10 cellular contexts compared by ENCODE assay signal in genomic region chr16:2905988-2906387, GRCh38. TPM values are rescaled to one million over a fixed set of nuclear protein-coding genes. Genes with fewer than 3 reads are reported as not detected.
DNase-seq lines count a peak whose midpoint lies in the region; ATAC-seq and TF ChIP-seq lines count a peak whose summit lies in the region.
"Had no signal": no experiment of that assay in that cellular context is flagged by ENCODE, and none has a peak within 500 bp of the region (broad histone marks: within the 10 kb centered on the region; RNA-seq: fewer than 3 reads in every experiment).

No MANE protein-coding gene starts in this region.

- POLR2A ChIA-PET in HEK293 (lab: Yijun Ruan, JAX), result interaction anchor here (0.6 to 1.5 kb wide), 18 partner anchors 9 to 599 kb away, joined by 3 to 40 read pairs (median 4); partner anchors contain the start of genes ELOB, FLYWCH2 and SRRM2

- H3K9me3 ChIP-seq in HEK293 (ENCODE audit: control insufficient read depth, insufficient read depth, low read depth, low read length) (no peaks in the 10 kb centered on the region), adrenal gland (replicated peaks in 1 of 3) (no peaks in the 10 kb centered on the region)
- H3K9me3 ChIP-seq: mucosa of descending colon had no signal

- CTCF ChIA-PET in HEK293 (lab: Yijun Ruan, JAX), result interaction anchor here (0.8 to 1.7 kb wide), 9 partner anchors 8 to 189 kb away, joined by 3 to 11 read pairs (median 5); partner anchors contain the start of gene FLYWCH2

- peaks cover 11% of the 10 kb centered on the region for H3K4me1 Mint-ChIP-seq in mesothelial cell of epicardium

- H3K4me3 ChIP-seq in HEK293 (ENCODE audit: low read depth, low read length) (no peak overlapping the region), adrenal gland (no peak overlapping the region)

- intact Hi-C loops in adrenal gland (cut with DNase I), result no loop called here

- H3K27ac ChIP-seq in 22Rv1 (peak overlapping the region; percentile 84), HEK293 (ENCODE audit: extremely low read depth, low read depth, low read length) (no peak overlapping the region), adrenal gland (peak overlapping the region; percentile 11 to 73 (median 15)), foreskin keratinocyte (no peak overlapping the region)

- no peak for TF ChIP-seq POLR2A in adrenal gland (IDR thresholded peaks at IDR 0.05)

- no peaks in the 10 kb centered on the region for H3K9me3 Mint-ChIP-seq in mesothelial cell of epicardium

- H3K27me3 ChIP-seq in adrenal gland, result no peaks in the 10 kb centered on the region
- no peaks in the 10 kb centered on the region for H3K27me3 ChIP-seq in foreskin keratinocyte

- TF ChIP-seq CTCF in 22Rv1 (IDR thresholded peaks at IDR 0.05) (no peak), HEK293 (tag by site-specific recombination; IDR thresholded peaks at IDR 0.05) (no peak), adrenal gland (IDR thresholded peaks at IDR 0.05) (peak in 1 of 6 experiments; percentile 8), mesothelial cell of epicardium (IDR thresholded peaks at IDR 0.05; ENCODE audit: unreplicated experiment) (no peak), foreskin keratinocyte (conservative IDR thresholded peaks at IDR 0.05) (no peak)

- WGBS in adrenal gland, 4 donors, result 20 to 24% (median 21%) methylated on average over 12 of the region's 12 CpGs

- peaks cover 3% of the 10 kb centered on the region; the same call in 1 of the 2 replicates for H3K4me1 ChIP-seq in HEK293 (ENCODE audit: control insufficient read depth, insufficient read depth, low read length)
- H3K4me1 ChIP-seq in adrenal gland (replicated peaks in 1 of 2), result peaks cover 0 to 15% of the 10 kb centered on the region in 2 donors
- H3K4me1 ChIP-seq in foreskin keratinocyte, result no peaks in the 10 kb centered on the region

- peak overlapping the region; percentile 82 for H3K27ac Mint-ChIP-seq in mesothelial cell of epicardium

- DNase-seq in adrenal gland (no peak), mesothelial cell of epicardium (ENCODE audit: low spot score in 2 of 2, unreplicated experiment in 2 of 2) (no peak), AG20443 (ENCODE audit: low spot score) (no peak), foreskin keratinocyte (no peak)

- H3K36me3 Mint-ChIP-seq in mesothelial cell of epicardium, result peaks cover 1% of the 10 kb centered on the region

- ATAC-seq in foreskin keratinocyte (no peak), GM19351 (IDR thresholded peaks at IDR 0.05; ENCODE audit: unreplicated experiment) (no peak), HG03460 (IDR thresholded peaks at IDR 0.05; ENCODE audit: unreplicated experiment) (no peak)

- no peaks in the 10 kb centered on the region for H3K27me3 Mint-ChIP-seq in mesothelial cell of epicardium (ENCODE audit: low read depth)

- no peaks in the 10 kb centered on the region for H3K36me3 ChIP-seq in HEK293 (ENCODE audit: control insufficient read depth in 2 of 2, insufficient read depth in 1 of 2, low read length in 2 of 2)
- H3K36me3 ChIP-seq in adrenal gland (replicated peaks in 1 of 2), result no peaks in the 10 kb centered on the region

- H3K4me3 Mint-ChIP-seq in mesothelial cell of epicardium, result peak overlapping the region; percentile 51

TF ChIP-seq in HEK293, 187 proteins besides CTCF, POLR2A, EP300 and RAD21:
- TF ChIP-seq KLF1 (tag by site-specific recombination; IDR thresholded peaks at IDR 0.05), result peak; percentile 20
- TF ChIP-seq IKZF3 (tag by site-specific recombination; IDR thresholded peaks at IDR 0.05), result peak; percentile 68
- TF ChIP-seq MYNN (tag by site-specific recombination; IDR thresholded peaks at IDR 0.05; ENCODE audit: borderline replicate concordance), result peak; percentile 58; the same call in 1 of the 2 replicates
- TF ChIP-seq ZNF580 (tag by site-specific recombination; IDR thresholded peaks at IDR 0.05), result no peak
- no peak for TF ChIP-seq ZNF155 (tag by site-specific recombination; IDR thresholded peaks at IDR 0.05)
- TF ChIP-seq KLF9 (tag by site-specific recombination; IDR thresholded peaks at IDR 0.05; ENCODE audit: low read depth), result 0 out of 2 replicates have a peak, but pooled peaks have one; percentile 2
- TF ChIP-seq ZNF366 (tag by site-specific recombination; conservative IDR thresholded peaks at IDR 0.05), result peak; percentile 83
- peak; percentile 90 for TF ChIP-seq KLF10 (tag by site-specific recombination; IDR thresholded peaks at IDR 0.05)
- no peak for TF ChIP-seq ZBTB11 (tag by site-specific recombination; conservative IDR thresholded peaks at IDR 0.05; ENCODE audit: low read depth)
- peak; percentile 54 for TF ChIP-seq PRDM10 (tag by site-specific recombination; IDR thresholded peaks at IDR 0.05)

RNA-seq across cellular contexts. Expression of gene FLYWCH1, which starts 5.7 kb away (rescaled TPM):
- 10 to 100 TPM; 31.9 to 89.8 (median 50.4) TPM for total RNA-seq in adrenal gland
- polyA plus RNA-seq in adrenal gland, result 10 to 100 TPM in 2 of 3 donors, 1 to 10 TPM in 1; 3.3 to 79.7 (median 55.6) TPM
- 25.9 to 29.4 TPM (median 29.0 TPM) in 3 replicates for total RNA-seq in mesothelial cell of epicardium
- 28.5 and 29.7 TPM in 2 replicates for total RNA-seq in foreskin keratinocyte
- 35.4 and 43.9 TPM in 2 replicates for polyA plus RNA-seq in foreskin keratinocyte

RNA-seq across cellular contexts. Expression of gene FLYWCH2, which starts 23.0 kb away (rescaled TPM):
- total RNA-seq in adrenal gland (100 to 1,000 TPM in 4 of 8 donors, 10 to 100 TPM in 4; 28.8 to 232 (median 93.4) TPM), mesothelial cell of epicardium (26.3 to 28.6 TPM (median 28.3 TPM) in 3 replicates), foreskin keratinocyte (36.1 and 38.4 TPM in 2 replicates)
- polyA plus RNA-seq in adrenal gland (10 to 100 TPM; 16.7 to 87.1 (median 49.5) TPM), foreskin keratinocyte (44.5 and 48.4 TPM in 2 replicates)

RNA-seq across cellular contexts. Expression of gene PRSS22, which starts 48.0 kb away (rescaled TPM):
- total RNA-seq in adrenal gland (under 1 TPM in 2 of 8 donors, not detected in 6; 0.32 to 0.41 TPM), mesothelial cell of epicardium (22.8 to 25.1 TPM (median 24.9 TPM) in 3 replicates), foreskin keratinocyte (1.3 and 2.1 TPM in 2 replicates)
- polyA plus RNA-seq in adrenal gland (under 1 TPM in 1 of 3 donors, not detected in 2; 0.07 TPM), foreskin keratinocyte (2.2 and 2.5 TPM in 2 replicates)
- total RNA-seq: dermis microvascular lymphatic vessel endothelial cell had no signal

RNA-seq across cellular contexts. Expression of gene KREMEN2, which starts 58.1 kb away (rescaled TPM):
- total RNA-seq in adrenal gland (not detected), mesothelial cell of epicardium (27.3 to 30.5 TPM (median 29.1 TPM) in 3 replicates), foreskin keratinocyte (8.5 and 12.0 TPM in 2 replicates)
- polyA plus RNA-seq in adrenal gland (not detected), foreskin keratinocyte (10.7 and 14.5 TPM in 2 replicates)
- total RNA-seq: dermis microvascular lymphatic vessel endothelial cell had no signal

Comparison
In these comparisons a context has a peak if more than half of its experiments do, and no peak if none do; other contexts are left out.
1. H3K27ac ChIP-seq: peak in 22Rv1 (single experiment) and adrenal gland (5 of 5); none in HEK293 (single experiment) and foreskin keratinocyte (single experiment).